Comparison of ENCODE assay signal across 8 cellular contexts in genomic region chr5:175657593-175658271, GRCh38. TPM values are rescaled to one million over a fixed set of nuclear protein-coding genes. Genes with fewer than 3 reads are reported as not detected.
A peak's percentile ranks its signal among the peaks of the same experiment; 100 is the strongest.
DNase-seq lines count a peak whose midpoint lies in the region; ATAC-seq and TF ChIP-seq lines count a peak whose summit lies in the region.

TSS of gene HRH2 (plus strand) at chr5:175658071. CDS start at chr5:175683234, 25,163 bp downstream.

- peaks cover 80% of the 10 kb centered on the region for H3K4me1 Mint-ChIP-seq in CD8-positive, alpha-beta T cell (ENCODE audit: low read depth)
- H3K4me1 Mint-ChIP-seq in activated T-helper 17 cell treated with anti-CD3 and anti-CD28 coated beads, Interleukin-2, amount 50 U/mL, for 72 hours: peaks cover 49% of the 10 kb centered on the region
- H3K4me1 Mint-ChIP-seq in HFFc6 (ENCODE audit: low read depth): no peaks in the 10 kb centered on the region

- CTCF ChIA-PET in CD8-positive, alpha-beta T cell (lab: Charles Lee): interaction anchor here (0.7 to 5.7 kb wide), 5 partner anchors 9 to 489 kb away, joined by 3 to 36 read pairs (median 3); no protein-coding TSS in a partner anchor

- peak in 5 of 7 experiments; percentile 28 to 61 (median 34) for DNase-seq in CD8-positive, alpha-beta T cell
- DNase-seq in NCI-H524 treated with DMSO at 0.1 percent for 48 hours (lab: John Stamatoyannopoulos, UW): peak; percentile 17
- DNase-seq in left ventricle myocardium superior: peak; percentile 74
- DNase-seq in psoas muscle: peak in 1 of 2 donors; percentile 44
- no peak for DNase-seq in mucosa of gallbladder (ENCODE audit: low spot score)
- no peak for DNase-seq in HFFc6

- ATAC-seq in CD8-positive, alpha-beta T cell: peak; percentile 43
- peak; percentile 54 for ATAC-seq in activated T-helper 17 cell treated with anti-CD3 and anti-CD28 coated beads, Interleukin-2, amount 50 U/mL, for 72 hours (replicated peaks)
- ATAC-seq in left ventricle myocardium superior (peak; percentile 73), psoas muscle (peak in 1 of 4 donors; percentile 27), HG02571 (IDR thresholded peaks at IDR 0.05; ENCODE audit: unreplicated experiment) (no peak)

- H3K27ac Mint-ChIP-seq in CD8-positive, alpha-beta T cell: peak within 1 kb of the TSS; percentile 76
- peak within 1 kb of the TSS; percentile 76 for H3K27ac Mint-ChIP-seq in activated T-helper 17 cell treated with anti-CD3 and anti-CD28 coated beads, Interleukin-2, amount 50 U/mL, for 72 hours
- H3K27ac Mint-ChIP-seq in HFFc6: no peak within 1 kb of the TSS

- H3K27me3 ChIP-seq in CD8-positive, alpha-beta T cell (ENCODE audit: insufficient read depth, low read length): no peaks in the 10 kb centered on the region
- peaks cover 0 to 49% (median 14%) of the 10 kb centered on the region in 3 donors for H3K27me3 ChIP-seq in psoas muscle (ENCODE audit: insufficient read depth in 3 of 3, low read length in 2 of 3)

- intact Hi-C loops in CD8-positive, alpha-beta T cell (cut with DNase I, micrococcal nuclease): loop anchor here (1.0 to 5.0 kb wide), 3 partner anchors 40 to 123 kb away; no protein-coding TSS in a partner anchor
- intact Hi-C loops in left ventricle myocardium superior (cut with micrococcal nuclease): no loop called here
- intact Hi-C loops in psoas muscle (cut with DNase I): no loop called here

- no peaks in the 10 kb centered on the region for H3K9me3 Mint-ChIP-seq in CD8-positive, alpha-beta T cell
- H3K9me3 Mint-ChIP-seq in activated T-helper 17 cell treated with anti-CD3 and anti-CD28 coated beads, Interleukin-2, amount 50 U/mL, for 72 hours: no peaks in the 10 kb centered on the region
- H3K9me3 Mint-ChIP-seq in HFFc6: peaks cover 14% of the 10 kb centered on the region; the same call in 1 of the 2 replicates

- no peak for TF ChIP-seq CTCF in CD8-positive, alpha-beta T cell (IDR thresholded peaks at IDR 0.05)
- TF ChIP-seq CTCF in psoas muscle (IDR thresholded peaks at IDR 0.05) (no peak), HFFc6 (IDR thresholded peaks at IDR 0.05) (no peak)

- H3K27me3 Mint-ChIP-seq in CD8-positive, alpha-beta T cell (ENCODE audit: low read depth): no peaks in the 10 kb centered on the region
- no peaks in the 10 kb centered on the region for H3K27me3 Mint-ChIP-seq in activated T-helper 17 cell treated with anti-CD3 and anti-CD28 coated beads, Interleukin-2, amount 50 U/mL, for 72 hours
- H3K27me3 Mint-ChIP-seq in HFFc6 (ENCODE audit: insufficient read depth): no peaks in the 10 kb centered on the region; the same call in 1 of the 2 replicates

- no peaks in the 10 kb centered on the region for H3K9me3 ChIP-seq in CD8-positive, alpha-beta T cell (ENCODE audit: low read length)
- H3K9me3 ChIP-seq in psoas muscle: no peaks in the 10 kb centered on the region

- peak within 1 kb of the TSS; percentile 31 for H3K27ac ChIP-seq in CD8-positive, alpha-beta T cell (ENCODE audit: low read depth, low read length)
- no peak within 1 kb of the TSS for H3K27ac ChIP-seq in psoas muscle

- peaks cover 24% of the 10 kb centered on the region for H3K36me3 Mint-ChIP-seq in CD8-positive, alpha-beta T cell
- peaks cover 6% of the 10 kb centered on the region for H3K36me3 Mint-ChIP-seq in activated T-helper 17 cell treated with anti-CD3 and anti-CD28 coated beads, Interleukin-2, amount 50 U/mL, for 72 hours (ENCODE audit: low read depth)
- H3K36me3 Mint-ChIP-seq in HFFc6 (ENCODE audit: low read depth): no peaks in the 10 kb centered on the region; the same call in 1 of the 2 replicates

- POLR2A ChIA-PET in CD8-positive, alpha-beta T cell (lab: Charles Lee): interaction anchor here (1.4 kb wide), 1 partner anchor 124 kb away, joined by 3 read pairs; no protein-coding TSS in a partner anchor

- H3K4me1 ChIP-seq in CD8-positive, alpha-beta T cell (ENCODE audit: insufficient read depth, low read length): peaks cover 68% of the 10 kb centered on the region
- H3K4me1 ChIP-seq in psoas muscle: no peaks in the 10 kb centered on the region

- 1% methylated on average over 21 to 58 of the region's 58 CpGs for WGBS in psoas muscle, 3 donors

- H3K4me3 Mint-ChIP-seq in CD8-positive, alpha-beta T cell: peak within 1 kb of the TSS; percentile 93
- peak within 1 kb of the TSS; percentile 86 for H3K4me3 Mint-ChIP-seq in activated T-helper 17 cell treated with anti-CD3 and anti-CD28 coated beads, Interleukin-2, amount 50 U/mL, for 72 hours
- H3K4me3 Mint-ChIP-seq in HFFc6: no peak within 1 kb of the TSS

- no peaks in the 10 kb centered on the region for H3K36me3 ChIP-seq in CD8-positive, alpha-beta T cell (ENCODE audit: insufficient read depth, low read length)
- no peaks in the 10 kb centered on the region for H3K36me3 ChIP-seq in psoas muscle (ENCODE audit: insufficient read depth in 1 of 2, low read depth in 1 of 2)

- peak within 1 kb of the TSS; percentile 84 for H3K4me3 ChIP-seq in CD8-positive, alpha-beta T cell (ENCODE audit: low read depth, low read length)
- H3K4me3 ChIP-seq in psoas muscle: peak within 1 kb of the TSS; percentile 52

RNA-seq across cellular contexts. Expression of gene HRH2, which starts in this region (rescaled TPM):
- 1 to 10 TPM; 1.4 to 1.6 TPM for total RNA-seq in CD8-positive, alpha-beta T cell
- 1 to 10 TPM; 3.3 to 4.0 TPM for total RNA-seq in activated T-helper 17 cell treated with anti-CD3 and anti-CD28 coated beads, Interleukin-2, amount 50 U/mL, for 72 hours
- total RNA-seq in left ventricle myocardium superior (58.0 TPM), psoas muscle (1 to 10 TPM in 2 of 4 donors, under 1 TPM in 2; 0.49 to 7.0 (median 0.99) TPM), mucosa of gallbladder (1.4 TPM)
- polyA plus RNA-seq in psoas muscle: under 1 TPM; 0.17 to 0.51 (median 0.18) TPM
- not detected for total RNA-seq in HFFc6 (2021; fragmentation: NEBNext Ultra II Directional; extraction: Animal tissue kit (Norgen Biotek cat#: 25700))

Comparison
In these comparisons a context has a peak if more than half of its experiments do, and no peak if none do; other contexts are left out.
1. DNase-seq: peak in CD8-positive, alpha-beta T cell (5 of 7), NCI-H524 treated with DMSO at 0.1 percent for 48 hours (single experiment) and left ventricle myocardium superior (single experiment); none in mucosa of gallbladder (single experiment) and HFFc6 (single experiment).
2. intact Hi-C loops: an anchor here in CD8-positive, alpha-beta T cell (1.0 to 5.0 kb wide); none called in left ventricle myocardium superior and psoas muscle.